Comparison of ENCODE assay signal across 20 cellular contexts in the genomic region with DNA sequence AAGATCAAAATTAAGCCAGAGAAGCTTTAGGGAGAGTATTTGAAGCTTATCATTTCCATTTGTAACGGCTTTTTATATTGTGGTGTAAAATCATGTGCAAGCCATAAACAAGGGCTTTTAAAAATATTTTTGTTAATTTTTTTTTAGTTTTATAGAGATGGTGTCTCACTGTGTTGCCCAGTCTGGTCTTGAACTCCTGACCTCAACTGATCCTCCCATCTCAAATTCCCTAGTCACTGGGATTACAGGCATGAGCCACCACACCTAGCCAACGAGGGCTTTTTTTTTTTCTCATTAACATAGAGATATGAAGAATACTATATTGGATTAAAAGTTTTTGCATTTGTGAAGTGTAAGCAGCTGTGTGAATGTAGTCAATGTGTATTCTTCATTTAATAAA.
"Had no signal": no experiment of that assay in that cellular context is flagged by ENCODE, and none has a peak within 500 bp of the region (broad histone marks: within the 10 kb centered on the region; RNA-seq: fewer than 3 reads in every experiment).

No MANE protein-coding gene starts in this region.

- H3K9me3 Mint-ChIP-seq: dendritic cell treated with granulocyte-macrophage colony-stimulating factor and Interleukin-4, amounts not matched to agents 40 ng/mL and 50 ng/mL, for 4 days; effector memory CD8-positive, alpha-beta T cell; naive thymus-derived CD4-positive, alpha-beta T cell had no signal

- H3K4me1 Mint-ChIP-seq: endodermal cell had no signal

- H3K27ac ChIP-seq: colonic mucosa, epithelial cell of prostate, esophagus squamous epithelium, gastrocnemius medialis, heart right ventricle, left lung, lower lobe of right lung had no signal

- H3K4me1 ChIP-seq: colonic mucosa, left lung had no signal

- H3K36me3 ChIP-seq: colonic mucosa, gastrocnemius medialis, left lung, lower lobe of right lung had no signal

- H3K27me3 ChIP-seq: colonic mucosa, esophagus squamous epithelium, gastrocnemius medialis, heart right ventricle, left lung had no signal

- DNase-seq: colonic mucosa; cortex of kidney; effector CD8-positive, alpha-beta T cell; effector memory CD8-positive, alpha-beta T cell; endodermal cell; esophagus squamous epithelium; foreskin melanocyte; gastrocnemius medialis; glutamatergic neuron; head of caudate nucleus; heart right ventricle; left cardiac atrium; left lung; left ventricle myocardium superior; lower lobe of right lung; mesenchymal stem cell had no signal

- ATAC-seq: effector memory CD8-positive, alpha-beta T cell; esophagus mucosa; gastrocnemius medialis; heart right ventricle; left cardiac atrium; left ventricle myocardium superior; lower lobe of right lung; naive thymus-derived CD4-positive, alpha-beta T cell had no signal

- H3K9me3 ChIP-seq: colonic mucosa, esophagus squamous epithelium, gastrocnemius medialis, heart right ventricle, left lung, lower lobe of right lung had no signal

- H3K27ac Mint-ChIP-seq: dendritic cell treated with granulocyte-macrophage colony-stimulating factor and Interleukin-4, amounts not matched to agents 40 ng/mL and 50 ng/mL, for 4 days; endodermal cell; naive thymus-derived CD4-positive, alpha-beta T cell had no signal

- H3K4me3 ChIP-seq: colonic mucosa, esophagus squamous epithelium, gastrocnemius medialis, heart right ventricle, left lung, lower lobe of right lung had no signal

- H3K27me3 Mint-ChIP-seq: dendritic cell treated with granulocyte-macrophage colony-stimulating factor and Interleukin-4, amounts not matched to agents 40 ng/mL and 50 ng/mL, for 4 days; effector memory CD8-positive, alpha-beta T cell; naive thymus-derived CD4-positive, alpha-beta T cell had no signal

- H3K4me3 Mint-ChIP-seq: dendritic cell treated with granulocyte-macrophage colony-stimulating factor and Interleukin-4, amounts not matched to agents 40 ng/mL and 50 ng/mL, for 4 days; effector memory CD8-positive, alpha-beta T cell; endodermal cell; naive thymus-derived CD4-positive, alpha-beta T cell had no signal
